In genomic region chr2:46732127-46732526, GRCh38 we compare ENCODE assay signal across 23 cellular contexts. TPM values are rescaled to one million over a fixed set of nuclear protein-coding genes. Genes with fewer than 3 reads are reported as not detected.
DNase-seq lines count a peak whose midpoint lies in the region; ATAC-seq, FAIRE-seq and TF ChIP-seq lines count a peak whose summit lies in the region.
"Had no signal": no experiment of that assay in that cellular context is flagged by ENCODE, and none has a peak within 500 bp of the region (broad histone marks: within the 10 kb centered on the region; RNA-seq: fewer than 3 reads in every experiment).

No MANE protein-coding gene starts in this region.

- H3K27me3 Mint-ChIP-seq in GM23338 (ENCODE audit: insufficient read depth, low read depth, poor library complexity) (peaks cover 2% of the 10 kb centered on the region), T-helper 17 cell (no peaks in the 10 kb centered on the region)
- H3K27me3 Mint-ChIP-seq: CD4-positive, alpha-beta T cell had no signal

- DNase-seq in GM23338 (ENCODE audit: low spot score) (no peak), T-helper 17 cell (no peak), fibroblast of lung (ENCODE audit: low read depth in 2 of 2) (no peak), osteoblast (ENCODE audit: insufficient read length, low spot score, missing footprints) (no peak), COLO829 (ENCODE audit: low spot score) (no peak), H54 (ENCODE audit: insufficient read length, low spot score) (no peak)
- DNase-seq: Caco-2; CD4-positive, alpha-beta T cell; KG1; MG63; NCI-H1105 treated with DMSO at 0.1 percent for 48 hours; NCI-H2081; NCI-H2227 treated with DMSO at 0.1 percent for 48 hours; NCI-H69; SHP77; SW 1271 had no signal

- no peaks in the 10 kb centered on the region for H3F3A ChIP-seq in GM23338 (replicated peaks; ENCODE audit: low read depth)

- ATAC-seq in GM23338 (peak; percentile 41; the same call in 2 of the 3 replicates), T-helper 17 cell (no peak), GM19455 (IDR thresholded peaks at IDR 0.05; ENCODE audit: unreplicated experiment) (no peak)
- ATAC-seq: HCT116, Panc1 had no signal

- peaks cover 39% of the 10 kb centered on the region for H3K4me1 Mint-ChIP-seq in GM23338
- H3K4me1 Mint-ChIP-seq in T-helper 17 cell = peaks cover 22% of the 10 kb centered on the region

- H3K27me3 ChIP-seq in GM23338 (ENCODE audit: insufficient read depth) (no peaks in the 10 kb centered on the region), fibroblast of lung (ENCODE audit: control insufficient read depth, insufficient read depth, low read length) (no peaks in the 10 kb centered on the region), osteoblast (ENCODE audit: insufficient read depth, low read length) (no peaks in the 10 kb centered on the region)
- H3K27me3 ChIP-seq: BLaER1, MG63 had no signal

- TF ChIP-seq POLR2A in H54 (IDR thresholded peaks at IDR 0.05; ENCODE audit: low read depth, low read length) = no peak

- H3K4me1 ChIP-seq in GM23338 (ENCODE audit: insufficient read depth) (peaks cover 19% of the 10 kb centered on the region), fibroblast of lung (ENCODE audit: control insufficient read depth, extremely low read depth, insufficient read depth, low read length) (peaks cover 2% of the 10 kb centered on the region), osteoblast (ENCODE audit: insufficient read depth, low read length) (peaks cover 43% of the 10 kb centered on the region)

- peaks cover 4% of the 10 kb centered on the region; the same call in 2 of the 3 replicates for H3K36me3 Mint-ChIP-seq in GM23338 (ENCODE audit: low read depth)
- H3K36me3 Mint-ChIP-seq in T-helper 17 cell (ENCODE audit: low read depth) = peaks cover 6% of the 10 kb centered on the region

- H3K79me2 ChIP-seq in GM23338 (replicated peaks; ENCODE audit: insufficient read depth) (peaks cover 100% of the 10 kb centered on the region), fibroblast of lung (ENCODE audit: control insufficient read depth, insufficient read depth, low read length) (peaks cover 100% of the 10 kb centered on the region), osteoblast (ENCODE audit: insufficient read depth, low read length) (peaks cover 100% of the 10 kb centered on the region)

- FAIRE-seq in H54 (lab: Jason Lieb, UNC) = no peak
- FAIRE-seq: G401.6, H1 had no signal

- H3K4me3 ChIP-seq in GM23338 (no peak overlapping the region), fibroblast of lung (replicated peaks in 1 of 4; ENCODE audit: control extremely low read depth in 1 of 4, insufficient read depth in 1 of 4, low read depth in 3 of 4, low read length in 4 of 4) (no peak overlapping the region), osteoblast (ENCODE audit: insufficient read depth, low read length) (no peak overlapping the region)
- H3K4me3 ChIP-seq: BLaER1, MG63 had no signal

- no peak for TF ChIP-seq CTCF in GM23338 (conservative IDR thresholded peaks at IDR 0.05; ENCODE audit: low read depth in 2 of 2)
- TF ChIP-seq CTCF in fibroblast of lung (conservative IDR thresholded peaks at IDR 0.05 in 1 of 2, IDR thresholded peaks at IDR 0.05 in 1 of 2; ENCODE audit: low read depth in 1 of 2, low read length in 2 of 2) = no peak
- TF ChIP-seq CTCF in osteoblast (IDR thresholded peaks at IDR 0.05; ENCODE audit: extremely low read depth, low read depth, low read length) = no peak

- no peak overlapping the region for H2AFZ ChIP-seq in GM23338
- H2AFZ ChIP-seq in fibroblast of lung (ENCODE audit: low read length) = no peak overlapping the region
- H2AFZ ChIP-seq in osteoblast (ENCODE audit: low read length) = no peak overlapping the region

- H3K36me3 ChIP-seq in GM23338 (ENCODE audit: insufficient read depth) = no peaks in the 10 kb centered on the region
- peaks cover 2% of the 10 kb centered on the region for H3K36me3 ChIP-seq in fibroblast of lung (ENCODE audit: control insufficient read depth, insufficient read depth, low read length)
- H3K36me3 ChIP-seq in osteoblast (ENCODE audit: insufficient read depth, low read length) = peaks cover 42% of the 10 kb centered on the region

- no peaks in the 10 kb centered on the region for H3K9me3 ChIP-seq in T-helper 17 cell (ENCODE audit: control insufficient read depth, low read length, poor library complexity, severe bottlenecking)
- no peaks in the 10 kb centered on the region for H3K9me3 ChIP-seq in fibroblast of lung (ENCODE audit: control insufficient read depth, insufficient read depth, low read depth, low read length)
- no peaks in the 10 kb centered on the region for H3K9me3 ChIP-seq in osteoblast (ENCODE audit: low read depth, low read length)
- H3K9me3 ChIP-seq: Caco-2, MG63 had no signal

- H3K4me3 Mint-ChIP-seq in GM23338 = no peak overlapping the region; the same call in 2 of the 3 replicates
- H3K4me3 Mint-ChIP-seq in T-helper 17 cell = no peak overlapping the region
- H3K4me3 Mint-ChIP-seq: CD4-positive, alpha-beta T cell had no signal

- no peak overlapping the region for H3K9ac ChIP-seq in fibroblast of lung (ENCODE audit: insufficient read depth, low read length)
- H3K9ac ChIP-seq: BLaER1 had no signal

- H3K27ac ChIP-seq in GM23338 (ENCODE audit: low read depth) (no peak overlapping the region), fibroblast of lung (ENCODE audit: insufficient read depth, low read length) (no peak overlapping the region), osteoblast (ENCODE audit: low read depth, low read length) (peak overlapping the region; percentile 32)
- H3K27ac ChIP-seq: BLaER1, RWPE1 had no signal

- no peak overlapping the region; the same call in 1 of the 2 replicates for H3K27ac Mint-ChIP-seq in GM23338
- H3K27ac Mint-ChIP-seq in T-helper 17 cell = peak overlapping the region; percentile 5
- H3K27ac Mint-ChIP-seq: CD4-positive, alpha-beta T cell had no signal

- H4K20me1 ChIP-seq in GM23338 (replicated peaks; ENCODE audit: insufficient read depth) = peaks cover 17% of the 10 kb centered on the region
- peaks cover 7% of the 10 kb centered on the region for H4K20me1 ChIP-seq in fibroblast of lung (ENCODE audit: control insufficient read depth, extremely low read depth, insufficient read depth, low read length)
- H4K20me1 ChIP-seq in osteoblast (ENCODE audit: insufficient read depth, low read length) = peaks cover 96% of the 10 kb centered on the region

- peaks cover 3% of the 10 kb centered on the region; the same call in 2 of the 3 replicates for H3K9me3 Mint-ChIP-seq in GM23338
- H3K9me3 Mint-ChIP-seq: CD4-positive, alpha-beta T cell had no signal

- no peak overlapping the region for H3K4me2 ChIP-seq in GM23338
- peak overlapping the region; percentile 13 for H3K4me2 ChIP-seq in fibroblast of lung (ENCODE audit: extremely low read depth, insufficient read depth, low read length)
- no peak overlapping the region for H3K4me2 ChIP-seq in osteoblast (ENCODE audit: insufficient read depth, low read length)
- H3K4me2 ChIP-seq: BLaER1 had no signal

- no peaks in the 10 kb centered on the region for H3K9me2 ChIP-seq in GM23338 (ENCODE audit: insufficient read depth)

TF ChIP-seq in GM23338, 12 proteins besides CTCF, POLR2A, EP300 and RAD21:
- no peak for TF ChIP-seq CREB1 (CRISPR knock-in tag; IDR thresholded peaks at IDR 0.05; ENCODE audit: low read depth)

RNA-seq across cellular contexts. Expression of gene SOCS5, which starts 33.0 kb away (rescaled TPM):
- 23.9 and 24.1 TPM in 2 replicates for total RNA-seq in GM23338 (2014; rRNA removed; shearing (Covaris generic))
- polyA plus RNA-seq in GM23338 (2016; fragmentation: Nextera tagmentation; extraction: Ambion mirVana) (5.5 and 5.8 TPM in 2 replicates), fibroblast of lung (55.0 and 95.2 TPM in 2 replicates)
- total RNA-seq in T-helper 17 cell (10 to 100 TPM in 1 of 2 donors, 1 to 10 TPM in 1; 9.9 to 13.7 TPM), fibroblast of lung (105 and 111 TPM in 2 replicates), osteoblast (124 and 136 TPM in 2 replicates)
- polyA plus RNA-seq in fibroblast of lung (2012) = 37.7 and 63.9 TPM in 2 replicates
- polyA minus RNA-seq in fibroblast of lung (ENCODE audit: low replicate concordance) = 37.6 and 65.7 TPM in 2 replicates
